Comparison of ENCODE assay signal across 18 cellular contexts in the genomic region with DNA sequence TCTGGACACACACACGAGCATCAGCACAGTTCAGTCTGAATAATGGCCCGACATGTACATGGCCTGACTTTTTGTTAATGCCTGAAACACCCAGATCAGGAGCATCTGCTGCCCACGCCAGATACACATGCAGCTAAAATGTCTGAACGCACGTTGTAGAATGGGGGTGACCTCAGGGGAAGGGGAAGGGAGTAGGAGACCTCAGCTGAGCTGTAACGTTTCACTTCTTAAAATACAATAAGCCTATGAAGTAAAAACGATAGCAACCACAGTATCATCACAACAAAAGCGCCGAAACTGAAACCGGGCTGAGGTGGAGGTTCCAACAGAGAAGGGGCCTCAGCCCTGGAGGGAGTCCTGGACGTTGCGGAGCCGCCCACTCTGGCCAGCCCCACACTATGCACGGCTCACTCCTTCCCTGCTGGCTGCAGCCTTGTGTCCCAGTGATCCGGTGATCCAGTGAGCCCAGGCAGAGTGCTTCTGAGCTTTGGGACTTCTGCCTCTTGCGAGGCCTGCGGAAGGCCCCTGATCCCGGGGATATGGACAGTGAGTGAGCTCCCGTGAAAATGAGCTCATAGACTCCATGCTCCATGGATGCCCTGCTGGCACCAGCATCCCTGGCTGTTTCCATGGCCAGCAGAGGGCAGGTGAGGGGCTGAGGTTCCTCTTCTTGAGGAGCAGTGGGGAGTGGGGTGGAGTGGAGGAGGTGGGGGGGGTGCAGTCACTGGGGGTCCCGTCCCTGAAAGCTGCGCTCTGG. TPM values are rescaled to one million over a fixed set of nuclear protein-coding genes. Genes with fewer than 3 reads are reported as not detected.
A peak's percentile ranks its signal among the peaks of the same experiment; 100 is the strongest.
DNase-seq lines count a peak whose midpoint lies in the region; ATAC-seq and TF ChIP-seq lines count a peak whose summit lies in the region.
"Had no signal": no experiment of that assay in that cellular context is flagged by ENCODE, and none has a peak within 500 bp of the region (broad histone marks: within the 10 kb centered on the region; RNA-seq: fewer than 3 reads in every experiment).

No MANE protein-coding gene starts in this region.

- no peaks in the 10 kb centered on the region for H4K20me1 ChIP-seq in MM.1S (ENCODE audit: insufficient read depth, low read length)

- peak overlapping the region; percentile 74 for H2AFZ ChIP-seq in MM.1S (ENCODE audit: low read length)

- in situ Hi-C loops in transverse colon (cut with MboI; ENCODE audit: low pct_ligation_motif_present in 1 of 4, low pct_unique_long_range_greater_than_20kb in 1 of 4, low sequenced_read_pairs in 3 of 4), result no loop called here

- H3K9me2 ChIP-seq in MM.1S (replicated peaks; ENCODE audit: insufficient read depth, low read length), result no peaks in the 10 kb centered on the region

- H3K36me3 Mint-ChIP-seq in activated CD4-positive, alpha-beta memory T cell treated with anti-CD3 and anti-CD28 coated beads, Interleukin-2, amount 10 ng/mL, durations not matched to agents 7 days and 5 days (ENCODE audit: low read depth), result no peaks in the 10 kb centered on the region
- H3K36me3 Mint-ChIP-seq in activated CD4-positive, alpha-beta memory T cell treated with anti-CD3 and anti-CD28 coated beads for 36 hours, result no peaks in the 10 kb centered on the region
- H3K36me3 Mint-ChIP-seq in endodermal cell (ENCODE audit: low read depth) (no peaks in the 10 kb centered on the region), Calu3 (ENCODE audit: insufficient read depth, unreplicated experiment) (no peaks in the 10 kb centered on the region)
- H3K36me3 Mint-ChIP-seq: CD8-positive, alpha-beta memory T cell had no signal

- H3K27ac ChIP-seq in MM.1S (ENCODE audit: low read length) (peak overlapping the region; percentile 97), endodermal cell (ENCODE audit: low read depth, low read length) (no peak overlapping the region), transverse colon (no peak overlapping the region), spleen (no peak overlapping the region)

- CTCF ChIA-PET in activated CD4-positive, alpha-beta memory T cell treated with anti-CD3 and anti-CD28 coated beads, Interleukin-2, amount 10 ng/mL, durations not matched to agents 7 days and 5 days (lab: Charles Lee), result no interaction called here
- CTCF ChIA-PET in activated CD4-positive, alpha-beta memory T cell treated with anti-CD3 and anti-CD28 coated beads for 36 hours (lab: Charles Lee), result no interaction called here
- CTCF ChIA-PET in Calu3 (lab: Charles Lee), result interaction anchor here (0.6 to 0.7 kb wide), 4 partner anchors 32 to 282 kb away, joined by 3 to 6 read pairs (median 4); no protein-coding TSS in a partner anchor

- TF ChIP-seq POLR2A in transverse colon (IDR thresholded peaks at IDR 0.05) (no peak), spleen (IDR thresholded peaks at IDR 0.05) (no peak)

- peak overlapping the region; percentile 46 for H3K4me3 ChIP-seq in MM.1S (ENCODE audit: low read length)
- no peak overlapping the region for H3K4me3 ChIP-seq in endodermal cell (ENCODE audit: low read length)
- H3K4me3 ChIP-seq in transverse colon, result no peak overlapping the region
- H3K4me3 ChIP-seq in spleen, result no peak overlapping the region

- H3K27me3 Mint-ChIP-seq in activated CD4-positive, alpha-beta memory T cell treated with anti-CD3 and anti-CD28 coated beads, Interleukin-2, amount 10 ng/mL, durations not matched to agents 7 days and 5 days, result peaks cover 2% of the 10 kb centered on the region
- H3K27me3 Mint-ChIP-seq in activated CD4-positive, alpha-beta memory T cell treated with anti-CD3 and anti-CD28 coated beads for 36 hours, result peaks cover 5% of the 10 kb centered on the region
- peaks cover 6% of the 10 kb centered on the region for H3K27me3 Mint-ChIP-seq in endodermal cell (ENCODE audit: insufficient read depth)
- H3K27me3 Mint-ChIP-seq in Calu3 (ENCODE audit: unreplicated experiment), result no peaks in the 10 kb centered on the region

- H3K4me1 ChIP-seq in MM.1S (ENCODE audit: low read length) (peaks cover 22% of the 10 kb centered on the region), endodermal cell (ENCODE audit: control insufficient read depth, insufficient read depth, low read length) (no peaks in the 10 kb centered on the region), transverse colon (no peaks in the 10 kb centered on the region), spleen (no peaks in the 10 kb centered on the region)

- no peak for TF ChIP-seq EP300 in transverse colon (IDR thresholded peaks at IDR 0.05; ENCODE audit: low read depth)

- TF ChIP-seq CTCF in MM.1S (IDR thresholded peaks at IDR 0.05; ENCODE audit: low read length) (peak; percentile 21; the same call in 1 of the 2 replicates), endodermal cell (conservative IDR thresholded peaks at IDR 0.05) (peak; percentile 53), transverse colon (IDR thresholded peaks at IDR 0.05) (no peak), spleen (IDR thresholded peaks at IDR 0.05 in 8 of 11, conservative IDR thresholded peaks at IDR 0.05 in 3 of 11) (no peak), Calu3 (IDR thresholded peaks at IDR 0.05; ENCODE audit: unreplicated experiment) (no peak)

- no peak for ATAC-seq in GM18861 (IDR thresholded peaks at IDR 0.05; ENCODE audit: unreplicated experiment)

- peak; percentile 4 for DNase-seq in activated CD4-positive, alpha-beta memory T cell treated with anti-CD3 and anti-CD28 coated beads, Interleukin-2, amount 10 ng/mL, durations not matched to agents 7 days and 5 days
- DNase-seq in activated CD4-positive, alpha-beta memory T cell treated with anti-CD3 and anti-CD28 coated beads for 36 hours, result no peak
- DNase-seq in MM.1S, result peak; percentile 93
- DNase-seq in endodermal cell, result peak; percentile 63
- DNase-seq in transverse colon, result peak; percentile 5
- no peak for DNase-seq in spleen
- no peak for DNase-seq in Calu3
- DNase-seq: activated gamma-delta T cell; cerebellar nuclear complex; foreskin fibroblast; HFFc6; NCI-H1436; NCI-H446; stimulated activated CD4-positive, alpha-beta T cell treated with anti-CD3 and anti-CD28 coated beads, Interleukin-1b, Interleukin-23, amount 100 ng/mL, for 48 hours had no signal

- H3K9me3 ChIP-seq in MM.1S (replicated peaks; ENCODE audit: insufficient read depth, low read length), result no peaks in the 10 kb centered on the region
- no peaks in the 10 kb centered on the region for H3K9me3 ChIP-seq in endodermal cell (ENCODE audit: control insufficient read depth, low read length)
- no peaks in the 10 kb centered on the region for H3K9me3 ChIP-seq in transverse colon
- H3K9me3 ChIP-seq in spleen, result no peaks in the 10 kb centered on the region

- H3K36me3 ChIP-seq in MM.1S (replicated peaks; ENCODE audit: insufficient read depth, low read length) (no peaks in the 10 kb centered on the region), endodermal cell (ENCODE audit: control insufficient read depth, insufficient read depth, low read length) (no peaks in the 10 kb centered on the region), transverse colon (no peaks in the 10 kb centered on the region), spleen (no peaks in the 10 kb centered on the region)

- no peaks in the 10 kb centered on the region for H3K79me2 ChIP-seq in MM.1S (ENCODE audit: low read length)

- H3K4me1 Mint-ChIP-seq in activated CD4-positive, alpha-beta memory T cell treated with anti-CD3 and anti-CD28 coated beads, Interleukin-2, amount 10 ng/mL, durations not matched to agents 7 days and 5 days, result no peaks in the 10 kb centered on the region
- no peaks in the 10 kb centered on the region for H3K4me1 Mint-ChIP-seq in activated CD4-positive, alpha-beta memory T cell treated with anti-CD3 and anti-CD28 coated beads for 36 hours (ENCODE audit: low read depth)
- H3K4me1 Mint-ChIP-seq in endodermal cell (no peaks in the 10 kb centered on the region), Calu3 (ENCODE audit: low read depth, unreplicated experiment) (no peaks in the 10 kb centered on the region)
- H3K4me1 Mint-ChIP-seq: CD8-positive, alpha-beta memory T cell had no signal

- H3K27me3 ChIP-seq in MM.1S (replicated peaks; ENCODE audit: insufficient read depth, low read length), result peaks cover 24% of the 10 kb centered on the region
- H3K27me3 ChIP-seq in endodermal cell (ENCODE audit: control insufficient read depth, insufficient read depth, low read length, poor library complexity, severe bottlenecking), result peaks cover 5% of the 10 kb centered on the region
- H3K27me3 ChIP-seq in transverse colon, result peaks cover 6% of the 10 kb centered on the region
- peaks cover 0 to 52% (median 0%) of the 10 kb centered on the region in 7 donors for H3K27me3 ChIP-seq in spleen (replicated peaks in 1 of 7)

- peaks cover 8% of the 10 kb centered on the region; the same call in 1 of the 2 replicates for H3F3A ChIP-seq in MM.1S (ENCODE audit: insufficient read depth, low read length)

- H3K9ac ChIP-seq in MM.1S (ENCODE audit: low read length), result peak overlapping the region; percentile 83
- no peak overlapping the region for H3K9ac ChIP-seq in endodermal cell (ENCODE audit: extremely low read depth, low read length, poor library complexity, severe bottlenecking)

- BruUV-seq in Calu3 (replicated peaks; lab: Mats Ljungman, UMichigan), result no TSS peak

- H3K27ac Mint-ChIP-seq in activated CD4-positive, alpha-beta memory T cell treated with anti-CD3 and anti-CD28 coated beads, Interleukin-2, amount 10 ng/mL, durations not matched to agents 7 days and 5 days, result no peak overlapping the region
- no peak overlapping the region for H3K27ac Mint-ChIP-seq in activated CD4-positive, alpha-beta memory T cell treated with anti-CD3 and anti-CD28 coated beads for 36 hours
- H3K27ac Mint-ChIP-seq in endodermal cell, result no peak overlapping the region
- no peak overlapping the region for H3K27ac Mint-ChIP-seq in Calu3 (ENCODE audit: unreplicated experiment)
- H3K27ac Mint-ChIP-seq: CD8-positive, alpha-beta memory T cell; HFFc6 had no signal

- no peak overlapping the region for H3K4me3 Mint-ChIP-seq in activated CD4-positive, alpha-beta memory T cell treated with anti-CD3 and anti-CD28 coated beads, Interleukin-2, amount 10 ng/mL, durations not matched to agents 7 days and 5 days
- H3K4me3 Mint-ChIP-seq in activated CD4-positive, alpha-beta memory T cell treated with anti-CD3 and anti-CD28 coated beads for 36 hours, result no peak overlapping the region
- H3K4me3 Mint-ChIP-seq in endodermal cell (no peak overlapping the region), Calu3 (ENCODE audit: low read depth, unreplicated experiment) (no peak overlapping the region)
- H3K4me3 Mint-ChIP-seq: CD8-positive, alpha-beta memory T cell; HFFc6 had no signal

- 87 to 91% methylated on average over 16 to 21 of the region's 21 CpGs for WGBS in endodermal cell (ENCODE audit: insufficient coverage in 1 of 2, insufficient read length in 1 of 2), 2 experiments
- 71% methylated on average over 21 of the region's 21 CpGs; no CpG with 5 or more reads in 1 of the 2 donors for WGBS in transverse colon (ENCODE audit: low coverage in 1 of 2), 2 donors
- 72 to 84% (median 80%) methylated on average over 21 of the region's 21 CpGs for WGBS in spleen, 5 donors

- intact Hi-C loops in activated CD4-positive, alpha-beta memory T cell treated with anti-CD3 and anti-CD28 coated beads for 36 hours (cut with micrococcal nuclease), result no loop called here
- intact Hi-C loops in transverse colon (cut with DNase I; ENCODE audit: low total_unique reads) (no loop called here), spleen (cut with DNase I; ENCODE audit: low total_unique reads) (no loop called here), Calu3 (cut with micrococcal nuclease; ENCODE audit: unreplicated experiment) (no loop called here)

- peak overlapping the region; percentile 90 for H3K4me2 ChIP-seq in MM.1S (ENCODE audit: low read depth, low read length)

- POLR2A ChIA-PET in activated CD4-positive, alpha-beta memory T cell treated with anti-CD3 and anti-CD28 coated beads, Interleukin-2, amount 10 ng/mL, durations not matched to agents 7 days and 5 days (lab: Charles Lee), result no interaction called here
- POLR2A ChIA-PET in activated CD4-positive, alpha-beta memory T cell treated with anti-CD3 and anti-CD28 coated beads for 36 hours (lab: Charles Lee), result interaction anchor here (1.0 kb wide), 1 partner anchor 9 kb away, joined by 3 read pairs; no protein-coding TSS in a partner anchor

- no peaks in the 10 kb centered on the region for H3K9me3 Mint-ChIP-seq in activated CD4-positive, alpha-beta memory T cell treated with anti-CD3 and anti-CD28 coated beads, Interleukin-2, amount 10 ng/mL, durations not matched to agents 7 days and 5 days
- no peaks in the 10 kb centered on the region for H3K9me3 Mint-ChIP-seq in activated CD4-positive, alpha-beta memory T cell treated with anti-CD3 and anti-CD28 coated beads for 36 hours
- H3K9me3 Mint-ChIP-seq in endodermal cell (no peaks in the 10 kb centered on the region), Calu3 (ENCODE audit: low read depth, unreplicated experiment) (no peaks in the 10 kb centered on the region)

RNA-seq across cellular contexts. Expression of gene HMX1, which starts 52.0 kb away (rescaled TPM):
- total RNA-seq in activated CD4-positive, alpha-beta memory T cell treated with anti-CD3 and anti-CD28 coated beads, Interleukin-2, amount 10 ng/mL, durations not matched to agents 7 days and 5 days, result not detected
- not detected for total RNA-seq in activated CD4-positive, alpha-beta memory T cell treated with anti-CD3 and anti-CD28 coated beads for 36 hours
- total RNA-seq in endodermal cell (1 to 10 TPM in 1 of 2 donors, not detected in 1; 1.2 TPM), transverse colon (not detected), spleen (not detected), Calu3 (2022) (not detected in 2 replicates)
- polyA plus RNA-seq in endodermal cell (2013, experiment 1 of 2), result 1.4 TPM
- 0.95 TPM for polyA plus RNA-seq in endodermal cell (2013, experiment 2 of 2)
- polyA plus RNA-seq in spleen, result not detected
- total RNA-seq: A172; activated CD8-positive, alpha-beta memory T cell treated with anti-CD3 and anti-CD28 coated beads for 36 hours; CD8-positive, alpha-beta memory T cell; HFFc6 had no signal
- polyA plus RNA-seq: CD8-positive, alpha-beta memory T cell had no signal

Comparison
In these comparisons a context has a peak if more than half of its experiments do, and no peak if none do; other contexts are left out.
1. DNase-seq: peak in activated CD4-positive, alpha-beta memory T cell treated with anti-CD3 and anti-CD28 coated beads, Interleukin-2, amount 10 ng/mL, durations not matched to agents 7 days and 5 days (single experiment), MM.1S (single experiment), endodermal cell (single experiment) and transverse colon (single experiment); none in activated CD4-positive, alpha-beta memory T cell treated with anti-CD3 and anti-CD28 coated beads for 36 hours (single experiment), spleen (single experiment) and Calu3 (single experiment).
2. CTCF ChIP-seq: peak in MM.1S (single experiment) and endodermal cell (single experiment); none in transverse colon (0 of 5), spleen (0 of 11) and Calu3 (single experiment).